Comparison of ENCODE assay signal across 8 cellular contexts in the genomic region with DNA sequence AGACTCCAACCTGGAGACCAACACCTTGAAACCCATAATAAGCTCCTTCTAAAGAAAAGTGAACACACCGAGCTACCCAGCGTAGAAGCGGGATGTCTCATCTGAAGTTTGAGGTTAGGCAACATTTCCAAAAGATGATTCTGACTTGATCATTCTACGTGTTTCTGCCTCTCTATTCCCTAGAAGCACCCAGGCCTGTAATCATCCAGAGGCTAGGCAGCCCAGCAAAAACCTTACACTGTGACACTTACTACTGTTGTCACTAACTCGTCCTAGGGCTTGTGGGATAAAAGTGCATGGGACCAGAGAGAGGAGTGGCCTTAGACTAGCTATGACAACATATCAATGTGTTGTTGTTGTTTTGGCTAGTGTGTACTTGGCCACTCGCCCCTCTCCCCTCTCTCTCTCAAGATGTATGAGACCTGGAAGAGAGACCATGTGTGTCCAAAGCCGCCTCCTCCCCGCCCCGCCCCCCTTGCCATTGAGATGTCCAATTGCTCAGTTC. TPM values are rescaled to one million over a fixed set of nuclear protein-coding genes. Genes with fewer than 3 reads are reported as not detected.
A peak's percentile ranks its signal among the peaks of the same experiment; 100 is the strongest.
DNase-seq lines count a peak whose midpoint lies in the region; ATAC-seq, FAIRE-seq and TF ChIP-seq lines count a peak whose summit lies in the region.

No MANE protein-coding gene starts in this region.

- H3K27me3 Mint-ChIP-seq in CD4-positive, CD25-positive, alpha-beta regulatory T cell: peaks cover 18% of the 10 kb centered on the region

- FAIRE-seq in RCC 7860 (lab: Jason Lieb, UNC): no peak

- H3K4me3 ChIP-seq in CD4-positive, CD25-positive, alpha-beta regulatory T cell (ENCODE audit: low read depth, low read length): peak overlapping the region; percentile 87
- H3K4me3 ChIP-seq in HUES48 (ENCODE audit: low read depth, low read length) (peak overlapping the region; percentile 96), iPS-15b (ENCODE audit: low read depth, low read length) (peak overlapping the region; percentile 86), spleen (peak overlapping the region; percentile 65 to 91 (median 81))

- TF ChIP-seq POLR2A in spleen (IDR thresholded peaks at IDR 0.05): no peak

- H3K9me3 ChIP-seq in CD4-positive, CD25-positive, alpha-beta regulatory T cell (ENCODE audit: control insufficient read depth in 2 of 2, low read length in 2 of 2): no peaks in the 10 kb centered on the region
- H3K9me3 ChIP-seq in HUES48 (ENCODE audit: control insufficient read depth, insufficient read depth, low read length): no peaks in the 10 kb centered on the region
- H3K9me3 ChIP-seq in iPS-15b (ENCODE audit: control insufficient read depth, insufficient read depth, low read length): no peaks in the 10 kb centered on the region
- no peaks in the 10 kb centered on the region for H3K9me3 ChIP-seq in spleen

- TF ChIP-seq CTCF in spleen (IDR thresholded peaks at IDR 0.05 in 8 of 11, conservative IDR thresholded peaks at IDR 0.05 in 3 of 11): no peak

- no peak for DNase-seq in CD4-positive, CD25-positive, alpha-beta regulatory T cell
- peak; percentile 48 for DNase-seq in activated naive CD4-positive, alpha-beta T cell treated with anti-CD3 and anti-CD28 coated beads, Interleukin-2, amount 50 U/mL, for 16 hours
- DNase-seq in spleen: no peak
- no peak for DNase-seq in RCC 7860 (ENCODE audit: low spot score)

- peak overlapping the region; percentile 94 for H3K9ac ChIP-seq in HUES48 (ENCODE audit: low read depth, low read length)
- H3K9ac ChIP-seq in iPS-15b (ENCODE audit: low read depth, low read length): peak overlapping the region; percentile 83

- H3K27ac Mint-ChIP-seq in CD4-positive, CD25-positive, alpha-beta regulatory T cell: peak overlapping the region; percentile 98 to 99 (median 98)

- peaks cover 15% of the 10 kb centered on the region for H3K36me3 ChIP-seq in CD4-positive, CD25-positive, alpha-beta regulatory T cell (ENCODE audit: control insufficient read depth, insufficient read depth, low read length)
- H3K36me3 ChIP-seq in HUES48 (ENCODE audit: control insufficient read depth, insufficient read depth, low read length): peaks cover 34% of the 10 kb centered on the region
- peaks cover 10% of the 10 kb centered on the region for H3K36me3 ChIP-seq in iPS-15b (ENCODE audit: control insufficient read depth, insufficient read depth, low read length)
- H3K36me3 ChIP-seq in spleen: peaks cover 0 to 35% (median 16%) of the 10 kb centered on the region in 6 donors

- H3K4me1 ChIP-seq in CD4-positive, CD25-positive, alpha-beta regulatory T cell (ENCODE audit: control insufficient read depth, insufficient read depth, low read length, poor library complexity, severe bottlenecking): peaks cover 22% of the 10 kb centered on the region
- H3K4me1 ChIP-seq in HUES48 (ENCODE audit: control insufficient read depth, insufficient read depth, low read length) (peaks cover 13% of the 10 kb centered on the region), iPS-15b (ENCODE audit: control insufficient read depth, insufficient read depth, low read length) (peaks cover 11% of the 10 kb centered on the region), spleen (peaks cover 5 to 28% (median 22%) of the 10 kb centered on the region in 6 donors)

- H3K4me1 Mint-ChIP-seq in CD4-positive, CD25-positive, alpha-beta regulatory T cell: peaks cover 4 to 38% (median 30%) of the 10 kb centered on the region in 4 donors

- H3K27me3 ChIP-seq in CD4-positive, CD25-positive, alpha-beta regulatory T cell (ENCODE audit: control insufficient read depth, insufficient read depth, low read length): no peaks in the 10 kb centered on the region
- H3K27me3 ChIP-seq in HUES48 (ENCODE audit: control insufficient read depth, insufficient read depth, low read length): peaks cover 20% of the 10 kb centered on the region
- peaks cover 13% of the 10 kb centered on the region for H3K27me3 ChIP-seq in iPS-15b (ENCODE audit: control insufficient read depth, insufficient read depth, low read length)
- no peaks in the 10 kb centered on the region for H3K27me3 ChIP-seq in spleen (replicated peaks in 1 of 7)

- H3K36me3 Mint-ChIP-seq in CD4-positive, CD25-positive, alpha-beta regulatory T cell: peaks cover 14% of the 10 kb centered on the region

- H3K9me3 Mint-ChIP-seq in CD4-positive, CD25-positive, alpha-beta regulatory T cell: no peaks in the 10 kb centered on the region

- ATAC-seq in CD4-positive, CD25-positive, alpha-beta regulatory T cell (ENCODE audit: low read depth in 2 of 2): no peak
- ATAC-seq in GM21723 (IDR thresholded peaks at IDR 0.05; ENCODE audit: unreplicated experiment): no peak
- ATAC-seq in HG02840 (IDR thresholded peaks at IDR 0.05; ENCODE audit: low FRiP score, unreplicated experiment): no peak

- H3K27ac ChIP-seq in CD4-positive, CD25-positive, alpha-beta regulatory T cell (ENCODE audit: insufficient read depth, low read length, poor library complexity, severe bottlenecking): peak overlapping the region; percentile 91
- H3K27ac ChIP-seq in HUES48 (ENCODE audit: low read depth, low read length): peak overlapping the region; percentile 95
- H3K27ac ChIP-seq in spleen: peak overlapping the region; percentile 91 to 100 (median 99)

- peak overlapping the region; percentile 95 to 96 (median 96) for H3K4me3 Mint-ChIP-seq in CD4-positive, CD25-positive, alpha-beta regulatory T cell

- intact Hi-C loops in spleen (cut with DNase I; ENCODE audit: low total_unique reads): loop anchor here (5.0 kb wide), 1 partner anchor 52 kb away; no protein-coding TSS in a partner anchor

- WGBS in spleen, 5 donors: 27 to 33% (median 30%) methylated on average over 9 of the region's 9 CpGs

RNA-seq across cellular contexts. Expression of a gene that starts 1.4 kb away (rescaled TPM):
- 17.8 TPM for total RNA-seq in CD4-positive, CD25-positive, alpha-beta regulatory T cell
- polyA plus RNA-seq in CD4-positive, CD25-positive, alpha-beta regulatory T cell: 10 to 100 TPM; 12.2 to 22.3 (median 14.9) TPM
- 10 to 100 TPM; 18.5 to 26.7 (median 22.7) TPM for total RNA-seq in spleen
- 10 to 100 TPM; 12.9 to 14.3 (median 13.5) TPM for polyA plus RNA-seq in spleen
